ENCODE assay signal across 25 cellular contexts in the genomic region with DNA sequence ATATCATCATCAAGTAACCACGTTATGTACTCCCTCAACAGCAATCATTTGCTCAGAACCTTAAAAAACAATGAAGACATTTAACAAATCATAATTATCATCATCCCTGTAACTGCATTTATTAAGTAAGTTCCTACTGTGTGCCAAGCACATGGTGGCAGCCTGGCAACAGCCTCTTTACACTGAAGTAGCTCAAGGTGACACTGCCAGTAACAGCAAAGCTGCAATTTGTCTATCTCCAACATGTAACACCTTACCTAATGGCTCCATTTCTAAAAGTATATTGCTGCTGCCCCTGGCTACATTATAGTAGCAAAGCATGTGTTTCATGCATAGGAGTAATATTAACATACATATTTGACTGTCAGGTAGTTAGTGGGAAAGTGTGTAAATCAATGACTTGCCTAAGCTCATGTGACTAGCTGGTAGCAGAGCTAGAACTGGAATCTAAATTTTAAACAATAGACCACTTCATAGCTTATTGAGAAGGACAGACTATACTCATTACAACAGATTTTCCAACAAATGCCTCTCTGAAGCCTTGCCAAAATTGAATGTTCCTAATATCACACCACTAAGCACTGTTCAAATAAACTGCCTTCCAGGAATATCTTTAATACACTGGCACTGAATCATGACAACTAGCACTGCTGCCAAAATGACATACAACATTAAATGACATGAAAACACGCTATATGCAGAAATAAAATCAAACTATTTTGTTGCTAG.
DNase-seq lines count a peak whose midpoint lies in the region; ATAC-seq and TF ChIP-seq lines count a peak whose summit lies in the region.
"Had no signal": no experiment of that assay in that cellular context is flagged by ENCODE, and none has a peak within 500 bp of the region (broad histone marks: within the 10 kb centered on the region; RNA-seq: fewer than 3 reads in every experiment).

No MANE protein-coding gene starts in this region.

- no peak overlapping the region for H3K4me3 ChIP-seq in subcutaneous abdominal adipose tissue (ENCODE audit: low read depth in 1 of 5, low read length in 5 of 5)
- H3K4me3 ChIP-seq in vagina = no peak overlapping the region
- H3K4me3 ChIP-seq: esophagus muscularis mucosa, hepatocyte, spleen, tibial artery had no signal

- peaks cover 0 to 3% (median 0%) of the 10 kb centered on the region in 5 donors for H3K36me3 ChIP-seq in subcutaneous abdominal adipose tissue (ENCODE audit: control insufficient read depth in 5 of 5, insufficient read depth in 5 of 5, low read length in 5 of 5)
- H3K36me3 ChIP-seq in vagina = no peaks in the 10 kb centered on the region
- H3K36me3 ChIP-seq: esophagus muscularis mucosa, tibial artery had no signal

- peak overlapping the region; percentile 39 for H3K27ac ChIP-seq in subcutaneous abdominal adipose tissue (ENCODE audit: low read depth, low read length)
- no peak overlapping the region for H3K27ac ChIP-seq in vagina
- H3K27ac ChIP-seq: esophagus muscularis mucosa, hepatocyte, spleen, tibial artery had no signal

- DNase-seq in Right ventricle myocardium superior (no peak), cardiac septum (ENCODE audit: low spot score) (no peak), NCI-H69 (lab: John Stamatoyannopoulos, UW) (peak; percentile 60), left lobe of liver (ENCODE audit: low spot score) (no peak), vagina (ENCODE audit: extremely low spot score in 2 of 2) (no peak)
- DNase-seq in stimulated activated naive CD4-positive, alpha-beta T cell (lab: John Stamatoyannopoulos, UW) = no peak
- DNase-seq: activated CD4-positive, alpha-beta memory T cell treated with anti-CD3 and anti-CD28 coated beads, Interleukin-2, amount 10 ng/mL, durations not matched to agents 7 days and 5 days; activated CD8-positive, alpha-beta memory T cell treated with anti-CD3 and anti-CD28 coated beads, Interleukin-2, amount 50 U/mL, for 4 hours; activated naive CD4-positive, alpha-beta T cell treated with anti-CD3 and anti-CD28 coated beads for 36 hours; AML-193; CD4-positive, alpha-beta T cell; EL; GOT3; NCI-H1417; NCI-H510A treated with DMSO at 0.1 percent for 48 hours; occipital lobe; SHP77; spleen; stimulated activated CD4-positive, alpha-beta T cell treated with anti-CD3 and anti-CD28 coated beads, Interleukin-2, amount 100 ng/mL, for 48 hours; tibial artery had no signal

- H3K9me3 ChIP-seq in subcutaneous abdominal adipose tissue (ENCODE audit: control insufficient read depth in 5 of 5, low read length in 5 of 5) (peaks cover 2 to 18% (median 11%) of the 10 kb centered on the region in 5 donors), vagina (peaks cover 6% of the 10 kb centered on the region)

- no peak for TF ChIP-seq POLR2A in vagina (IDR thresholded peaks at IDR 0.05)

- ATAC-seq in Right ventricle myocardium superior (ENCODE audit: poor library complexity) = peak; percentile 61
- peak; percentile 73 for ATAC-seq in left lobe of liver
- no peak for ATAC-seq in HG02884 (IDR thresholded peaks at IDR 0.05; ENCODE audit: unreplicated experiment)
- ATAC-seq: natural killer cell treated with Interleukin-12 subunit alpha and Interleukin-12 subunit beta and Interleukin-15 and Interleukin-18, amount 100 ng/mL, for 72 hours had no signal

- H3K9ac ChIP-seq in subcutaneous abdominal adipose tissue (ENCODE audit: low read length in 5 of 5) = peak overlapping the region in 1 of 5 donors; percentile 37

- peaks cover 0 to 10% (median 5%) of the 10 kb centered on the region in 5 donors for H3K4me1 ChIP-seq in subcutaneous abdominal adipose tissue (ENCODE audit: control insufficient read depth in 5 of 5, insufficient read depth in 5 of 5, low read length in 5 of 5)
- H3K4me1 ChIP-seq in vagina = no peaks in the 10 kb centered on the region
- H3K4me1 ChIP-seq: spleen, tibial artery had no signal

- intact Hi-C loops in Right ventricle myocardium superior (cut with DNase I) (no loop called here), cardiac septum (cut with DNase I) (no loop called here), vagina (cut with DNase I) (no loop called here)

- no peak for TF ChIP-seq CTCF in vagina (IDR thresholded peaks at IDR 0.05)

- no peaks in the 10 kb centered on the region for H3K27me3 ChIP-seq in subcutaneous abdominal adipose tissue (ENCODE audit: control insufficient read depth in 5 of 5, insufficient read depth in 4 of 5, low read length in 5 of 5)
- H3K27me3 ChIP-seq in vagina = no peaks in the 10 kb centered on the region
- H3K27me3 ChIP-seq: esophagus muscularis mucosa, hepatocyte, spleen, tibial artery had no signal
